ENCODE assay signal across 27 cellular contexts in genomic region chr10:93431361-93431760, GRCh38. TPM values are rescaled to one million over a fixed set of nuclear protein-coding genes. Genes with fewer than 3 reads are reported as not detected.
A peak's percentile ranks its signal among the peaks of the same experiment; 100 is the strongest.
DNase-seq lines count a peak whose midpoint lies in the region; ATAC-seq, FAIRE-seq and TF ChIP-seq lines count a peak whose summit lies in the region.
"Had no signal": no experiment of that assay in that cellular context is flagged by ENCODE, and none has a peak within 500 bp of the region (broad histone marks: within the 10 kb centered on the region; RNA-seq: fewer than 3 reads in every experiment).

No MANE protein-coding gene starts in this region.

- H3K4me3 ChIP-seq in endothelial cell of umbilical vein (replicated peaks in 1 of 3; ENCODE audit: insufficient read depth in 1 of 3, low read depth in 1 of 3, low read length in 3 of 3): no peak overlapping the region
- H3K4me3 ChIP-seq in osteoblast (ENCODE audit: insufficient read depth, low read length): no peak overlapping the region
- H3K4me3 ChIP-seq in H7 (ENCODE audit: insufficient read depth, low read depth, low read length): no peak overlapping the region
- H3K4me3 ChIP-seq: cardiac muscle cell, GM23338, heart left ventricle, thyroid gland had no signal

- BruUV-seq in endothelial cell of umbilical vein (replicated peaks; lab: Mats Ljungman, UMichigan): no TSS peak

- intact Hi-C loops in endothelial cell of umbilical vein (cut with micrococcal nuclease): no loop called here

- peak; percentile 53 for DNase-seq in G401 (ENCODE audit: low spot score)
- no peak for DNase-seq in RWPE1 (ENCODE audit: low spot score)
- peak; percentile 66 for DNase-seq in endothelial cell of umbilical vein (ENCODE audit: low read depth, low spot score)
- DNase-seq in osteoblast (ENCODE audit: insufficient read length, low spot score, missing footprints): no peak
- DNase-seq in stimulated activated CD8-positive, alpha-beta memory T cell treated with anti-CD3 and anti-CD28 coated beads, Interleukin-4, amount 100 ng/mL, for 48 hours: no peak
- no peak for DNase-seq in H7
- no peak for DNase-seq in activated CD4-positive, CD25-positive, alpha-beta regulatory T cell (lab: John Stamatoyannopoulos, UW)
- DNase-seq: activated CD4-positive, alpha-beta T cell treated with anti-CD3 and anti-CD28 coated beads for 48 hours; activated CD8-positive, alpha-beta memory T cell treated with anti-CD3 and anti-CD28 coated beads, Interleukin-2, amount 10 ng/mL, durations not matched to agents 7 days and 5 days; activated naive CD4-positive, alpha-beta T cell treated with anti-CD3 and anti-CD28 coated beads for 36 hours; activated T-cell treated with anti-CD3 and anti-CD28 coated beads, Interleukin-2, amount 50 U/mL, for 72 hours; amniotic stem cell; heart left ventricle; Karpas-422; natural killer cell; NCI-H1048; NCI-H187; NCI-H526 treated with DMSO at 0.1 percent for 48 hours; right cardiac atrium; stimulated activated CD4-positive, alpha-beta T cell treated with anti-CD3 and anti-CD28 coated beads, Interleukin-12 subunit alpha, Interleukin-12 subunit beta, amount 100 ng/mL, for 4 hours; stimulated activated CD4-positive, alpha-beta T cell treated with anti-CD3 and anti-CD28 coated beads, Interleukin-4, amount 100 ng/mL, for 4 hours; stimulated activated naive CD4-positive, alpha-beta T cell treated with Interleukin-2 at 50 U/mL for 16 hours; thyroid gland had no signal

- CTCF ChIA-PET in RWPE1 (lab: Yijun Ruan, JAX): interaction anchor here (1.5 kb wide), 1 partner anchor 51 kb away, joined by 4 read pairs; the partner anchor contains the start of gene MYOF
- CTCF ChIA-PET in endothelial cell of umbilical vein (lab: Charles Lee): no interaction called here

- H3K27ac ChIP-seq in RWPE1: peak overlapping the region; percentile 43; the same call in 1 of the 2 replicates
- peak overlapping the region; percentile 30 for H3K27ac ChIP-seq in endothelial cell of umbilical vein (ENCODE audit: insufficient read depth, low read depth, low read length)
- H3K27ac ChIP-seq in osteoblast (ENCODE audit: low read depth, low read length): peak overlapping the region; percentile 21
- H3K27ac ChIP-seq: cardiac muscle cell, parathyroid adenoma had no signal

- no peak overlapping the region for H3K4me2 ChIP-seq in endothelial cell of umbilical vein (ENCODE audit: insufficient read depth, low read length)
- no peak overlapping the region for H3K4me2 ChIP-seq in osteoblast (ENCODE audit: insufficient read depth, low read length)
- H3K4me2 ChIP-seq: GM23338 had no signal

- H3K27me3 ChIP-seq in endothelial cell of umbilical vein (ENCODE audit: control insufficient read depth in 2 of 2, insufficient read depth in 2 of 2, low read length in 2 of 2): no peaks in the 10 kb centered on the region
- no peaks in the 10 kb centered on the region for H3K27me3 ChIP-seq in osteoblast (ENCODE audit: insufficient read depth, low read length)
- H3K27me3 ChIP-seq in H7 (ENCODE audit: control insufficient read depth, insufficient read depth, low read length): no peaks in the 10 kb centered on the region
- H3K27me3 ChIP-seq: cardiac muscle cell, heart left ventricle, thyroid gland had no signal

- peaks cover 15% of the 10 kb centered on the region for H3K4me1 ChIP-seq in endothelial cell of umbilical vein (ENCODE audit: control insufficient read depth, extremely low read depth, insufficient read depth, low read length)
- H3K4me1 ChIP-seq in osteoblast (ENCODE audit: insufficient read depth, low read length): peaks cover 34% of the 10 kb centered on the region

- peak; percentile 67 for FAIRE-seq in endothelial cell of umbilical vein (lab: Jason Lieb, UNC)

- H2AFZ ChIP-seq in endothelial cell of umbilical vein (ENCODE audit: low read depth, low read length) (no peak overlapping the region), osteoblast (ENCODE audit: low read length) (no peak overlapping the region)
- H2AFZ ChIP-seq: parathyroid adenoma had no signal

- TF ChIP-seq CTCF in RWPE1 (conservative IDR thresholded peaks at IDR 0.05; ENCODE audit: low read depth): no peak
- TF ChIP-seq CTCF in endothelial cell of umbilical vein (IDR thresholded peaks at IDR 0.05; ENCODE audit: extremely low read depth in 1 of 2, insufficient read depth in 1 of 2, low read depth in 1 of 2, low read length in 2 of 2): no peak
- TF ChIP-seq CTCF in osteoblast (IDR thresholded peaks at IDR 0.05; ENCODE audit: extremely low read depth, low read depth, low read length): no peak

- peaks cover 78% of the 10 kb centered on the region for H3K79me2 ChIP-seq in endothelial cell of umbilical vein (ENCODE audit: control insufficient read depth, insufficient read depth, low read length)
- H3K79me2 ChIP-seq in osteoblast (ENCODE audit: insufficient read depth, low read length): peaks cover 73% of the 10 kb centered on the region

- POLR2A ChIA-PET in RWPE1 (lab: Yijun Ruan, JAX; ENCODE audit: low non-redundant PET) (no interaction called here), endothelial cell of umbilical vein (lab: Charles Lee) (interaction anchor here (0.7 kb wide), 1 partner anchor 60 kb away, joined by 4 read pairs; no protein-coding TSS in a partner anchor)

- H4K20me1 ChIP-seq in endothelial cell of umbilical vein (replicated peaks; ENCODE audit: control insufficient read depth, extremely low read depth, insufficient read depth, low read length): no peaks in the 10 kb centered on the region
- no peaks in the 10 kb centered on the region for H4K20me1 ChIP-seq in osteoblast (ENCODE audit: insufficient read depth, low read length)

- H3K9me1 ChIP-seq in endothelial cell of umbilical vein (replicated peaks; ENCODE audit: control insufficient read depth, extremely low read depth, insufficient read depth, low read length): no peaks in the 10 kb centered on the region

- no peak for TF ChIP-seq POLR2A in endothelial cell of umbilical vein (IDR thresholded peaks at IDR 0.05; ENCODE audit: low read depth, low read length)

- H3K9me3 ChIP-seq in endothelial cell of umbilical vein (replicated peaks; ENCODE audit: control insufficient read depth, insufficient read depth, low read length) (no peaks in the 10 kb centered on the region), osteoblast (ENCODE audit: low read depth, low read length) (no peaks in the 10 kb centered on the region)
- H3K9me3 ChIP-seq: heart left ventricle, thyroid gland had no signal

- in situ Hi-C loops in G401 (cut with HindIII; ENCODE audit: low sequenced_read_pairs): no loop called here

- H3K36me3 ChIP-seq in endothelial cell of umbilical vein (ENCODE audit: control insufficient read depth in 2 of 2, extremely low read depth in 1 of 2, insufficient read depth in 2 of 2, low read length in 2 of 2) (peaks cover 0 to 10% of the 10 kb centered on the region in 2 experiments), osteoblast (ENCODE audit: insufficient read depth, low read length) (peaks cover 54% of the 10 kb centered on the region), H7 (replicated peaks; ENCODE audit: control insufficient read depth, insufficient read depth, low read length) (no peaks in the 10 kb centered on the region)
- H3K36me3 ChIP-seq: cardiac muscle cell, thyroid gland had no signal

- no peak for ATAC-seq in GM18858 (IDR thresholded peaks at IDR 0.05; ENCODE audit: unreplicated experiment)
- ATAC-seq: activated CD8-positive, alpha-beta memory T cell treated with anti-CD3 and anti-CD28 coated beads, Interleukin-2, amount 10 ng/mL, durations not matched to agents 7 days and 5 days; activated T-cell treated with anti-CD3 and anti-CD28 coated beads, Interleukin-2, amount 50 U/mL, for 72 hours; GM23338; heart left ventricle; natural killer cell; right cardiac atrium had no signal

- dilution Hi-C loops in endothelial cell of umbilical vein (cut with MboI; ENCODE audit: extremely low pct_ligation_motif_present, low sequenced_read_pairs): no loop called here

- no peak overlapping the region for H3K9ac ChIP-seq in endothelial cell of umbilical vein (replicated peaks; ENCODE audit: extremely low read depth, insufficient read depth, low read length)
- H3K9ac ChIP-seq: parathyroid adenoma had no signal

TF ChIP-seq in endothelial cell of umbilical vein, 7 proteins besides CTCF, POLR2A, EP300 and RAD21:
- TF ChIP-seq FOS (IDR thresholded peaks at IDR 0.05; ENCODE audit: borderline replicate concordance, insufficient read depth, low read length): no peak
- TF ChIP-seq MYC (IDR thresholded peaks at IDR 0.05; ENCODE audit: low read depth, low read length): no peak
- TF ChIP-seq JUN (IDR thresholded peaks at IDR 0.05; ENCODE audit: borderline replicate concordance, insufficient read depth, insufficient read length, low read depth): no peak
- no peak for TF ChIP-seq MAX (IDR thresholded peaks at IDR 0.05; ENCODE audit: insufficient read depth, insufficient read length)
- TF ChIP-seq EZH2 (IDR thresholded peaks at IDR 0.05; ENCODE audit: borderline replicate concordance, low read depth, low read length, severe bottlenecking): no peak
- no peak for TF ChIP-seq GATA2 (IDR thresholded peaks at IDR 0.05; ENCODE audit: insufficient read depth, insufficient read length, low read depth, low read length)
- TF ChIP-seq POLR2AphosphoS5 (IDR thresholded peaks at IDR 0.05; ENCODE audit: insufficient read depth, low read depth, low read length): no peak

RNA-seq across cellular contexts. Expression of gene MYOF, which starts 50.8 kb away (rescaled TPM):
- total RNA-seq in G401 (2014; rRNA removed; shearing (Covaris generic)): 71.6 and 72.7 TPM in 2 replicates
- total RNA-seq in endothelial cell of umbilical vein (342 and 379 TPM in 2 replicates), osteoblast (352 and 379 TPM in 2 replicates)
- 66.6 and 98.4 TPM in 2 replicates for polyA plus RNA-seq in endothelial cell of umbilical vein
- polyA plus RNA-seq in endothelial cell of umbilical vein (2011; cell fraction: cytosol; rRNA removed): 135 and 154 TPM in 2 replicates
- polyA plus RNA-seq in endothelial cell of umbilical vein (2011; cell fraction: nucleus; rRNA removed): 255 and 311 TPM in 2 replicates
- polyA plus RNA-seq in endothelial cell of umbilical vein (2012): 238 and 280 TPM in 2 replicates
- polyA minus RNA-seq in endothelial cell of umbilical vein: 161 and 175 TPM in 2 replicates
- 34.8 TPM for polyA minus RNA-seq in endothelial cell of umbilical vein (2011; cell fraction: cytosol; rRNA and poly(A)+ RNA removed)
- polyA minus RNA-seq in endothelial cell of umbilical vein (2011; cell fraction: nucleus; rRNA and poly(A)+ RNA removed): 214 and 240 TPM in 2 replicates
- total RNA-seq in H7 (2014; rRNA removed; shearing (Covaris generic)): 2.8 and 3.0 TPM in 2 replicates

Comparison
In these comparisons a context has a peak if more than half of its experiments do, and no peak if none do; other contexts are left out.
1. DNase-seq: peak in G401 (single experiment) and endothelial cell of umbilical vein (single experiment); none in RWPE1 (single experiment), osteoblast (single experiment), stimulated activated CD8-positive, alpha-beta memory T cell treated with anti-CD3 and anti-CD28 coated beads, Interleukin-4, amount 100 ng/mL, for 48 hours (single experiment), H7 (single experiment) and activated CD4-positive, CD25-positive, alpha-beta regulatory T cell (0 of 4).
2. RNA of gene MYOF, which starts 50.8 kb away (total RNA-seq): 342 to 379 TPM in endothelial cell of umbilical vein, 352 to 379 TPM in osteoblast and 71.6 to 72.7 TPM in G401; 2.8 to 3.0 TPM in H7; every median in the first group is over 10 times any median in the second.
3. Peak in every context shown above with its lines, with median percentiles within 50 percentile points of each other: H3K27ac ChIP-seq.